11 cellular contexts compared by ENCODE assay signal in the genomic region with DNA sequence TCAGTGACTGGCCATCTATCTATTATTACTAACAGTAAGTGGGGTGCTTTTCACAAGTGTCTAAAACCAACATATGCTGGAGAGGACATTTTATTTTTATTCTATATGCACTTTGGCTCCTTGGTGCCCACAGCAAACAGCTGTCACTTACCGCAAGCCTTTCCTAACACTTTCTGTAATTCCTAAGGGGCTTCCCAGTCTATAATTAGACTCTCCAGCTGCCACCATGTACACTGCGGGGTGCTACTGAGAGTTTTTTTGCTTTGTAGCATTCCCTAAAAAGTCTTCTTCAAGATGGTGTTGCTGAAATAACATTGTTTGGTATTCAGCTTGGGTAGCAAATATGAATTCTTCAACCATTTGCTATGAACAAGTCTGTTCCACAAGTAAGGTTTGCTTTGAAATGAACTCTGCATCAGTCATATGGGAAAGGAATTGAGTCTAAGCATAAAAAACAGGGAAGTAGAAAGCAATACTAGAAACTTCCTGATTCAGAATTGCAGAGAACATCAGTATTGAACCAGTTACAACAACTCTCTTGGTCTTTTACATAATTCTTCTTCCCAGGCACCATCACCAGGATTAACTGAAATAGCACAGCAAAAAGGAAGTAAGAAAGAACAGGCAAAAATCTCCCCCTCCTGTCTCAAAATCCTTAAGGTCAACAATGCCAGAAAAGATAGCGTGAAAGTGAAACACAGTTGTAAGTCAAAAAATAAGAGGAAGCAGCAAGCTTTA. TPM values are rescaled to one million over a fixed set of nuclear protein-coding genes. Genes with fewer than 3 reads are reported as not detected.
A peak's percentile ranks its signal among the peaks of the same experiment; 100 is the strongest.
DNase-seq lines count a peak whose midpoint lies in the region; ATAC-seq and TF ChIP-seq lines count a peak whose summit lies in the region.
"Had no signal": no experiment of that assay in that cellular context is flagged by ENCODE, and none has a peak within 500 bp of the region (broad histone marks: within the 10 kb centered on the region; RNA-seq: fewer than 3 reads in every experiment).

No MANE protein-coding gene starts in this region.

- H3K9ac ChIP-seq in BLaER1 (no peak overlapping the region), muscle layer of colon (ENCODE audit: low read length) (no peak overlapping the region)

- no peaks in the 10 kb centered on the region for H3K9me3 Mint-ChIP-seq in chondrocyte (ENCODE audit: low read depth)

- peaks cover 78% of the 10 kb centered on the region for H3K4me1 Mint-ChIP-seq in chondrocyte (ENCODE audit: low read depth)

- peak overlapping the region; percentile 61 for H3K4me2 ChIP-seq in BLaER1

- no peaks in the 10 kb centered on the region for H3K36me3 ChIP-seq in BLaER1
- no peaks in the 10 kb centered on the region for H3K36me3 ChIP-seq in muscle layer of colon (ENCODE audit: insufficient read depth, low read length)
- H3K36me3 ChIP-seq: HAP-1 had no signal

- TF ChIP-seq CTCF in chondrocyte (IDR thresholded peaks at IDR 0.05): no peak

- DNase-seq in NCI-H187 treated with DMSO at 0.1 percent for 48 hours (lab: John Stamatoyannopoulos, UW) (peak; percentile 59), chondrocyte (ENCODE audit: low spot score) (no peak), NCI-H526 (lab: John Stamatoyannopoulos, UW) (no peak)
- DNase-seq: activated gamma-delta T cell had no signal

- H3K4me3 Mint-ChIP-seq in chondrocyte (ENCODE audit: unreplicated experiment): peak overlapping the region; percentile 1

- H3K27me3 Mint-ChIP-seq in chondrocyte (ENCODE audit: low read depth): no peaks in the 10 kb centered on the region

- H3K4me1 ChIP-seq in BLaER1: peaks cover 23% of the 10 kb centered on the region
- peaks cover 60% of the 10 kb centered on the region for H3K4me1 ChIP-seq in muscle layer of colon (ENCODE audit: insufficient read depth, low read length)

- peak overlapping the region; percentile 70 for H3K27ac Mint-ChIP-seq in chondrocyte (ENCODE audit: unreplicated experiment)

- no peaks in the 10 kb centered on the region for H4K20me1 ChIP-seq in BLaER1

- H3K27me3 ChIP-seq in BLaER1 (no peaks in the 10 kb centered on the region), muscle layer of colon (ENCODE audit: control insufficient read depth in 1 of 2, insufficient read depth in 2 of 2, low read length in 2 of 2) (no peaks in the 10 kb centered on the region)

- H3K9me3 ChIP-seq in BLaER1 (no peaks in the 10 kb centered on the region), muscle layer of colon (ENCODE audit: low read length) (no peaks in the 10 kb centered on the region)
- H3K9me3 ChIP-seq: HAP-1 had no signal

- H3K4me3 ChIP-seq in BLaER1: no peak overlapping the region
- no peak overlapping the region for H3K4me3 ChIP-seq in muscle layer of colon (ENCODE audit: low read depth in 1 of 2, low read length in 2 of 2)
- H3K4me3 ChIP-seq: HAP-1 had no signal

- no peaks in the 10 kb centered on the region for H3K36me3 Mint-ChIP-seq in chondrocyte (ENCODE audit: low read depth)

- ATAC-seq in HG03342 (IDR thresholded peaks at IDR 0.05; ENCODE audit: unreplicated experiment) (no peak), GM19455 (IDR thresholded peaks at IDR 0.05; ENCODE audit: unreplicated experiment) (no peak), HG02981 (IDR thresholded peaks at IDR 0.05; ENCODE audit: unreplicated experiment) (no peak)
- ATAC-seq: Panc1 had no signal

- H3K27ac ChIP-seq in BLaER1: peak overlapping the region; percentile 25
- peak overlapping the region; percentile 3 for H3K27ac ChIP-seq in muscle layer of colon (ENCODE audit: low read depth, low read length)

RNA-seq across cellular contexts. Expression of gene EPB41L3, which starts 28.6 kb away (rescaled TPM):
- total RNA-seq in chondrocyte: 47.0 to 63.5 TPM (median 61.1 TPM) in 3 replicates
